10 cellular contexts compared by ENCODE assay signal in genomic region chr6:108364470-108364869, GRCh38.
"Had no signal": no experiment of that assay in that cellular context is flagged by ENCODE, and none has a peak within 500 bp of the region (broad histone marks: within the 10 kb centered on the region; RNA-seq: fewer than 3 reads in every experiment).

No MANE protein-coding gene starts in this region.

- H3K4me3 ChIP-seq: sigmoid colon had no signal

- H3K27ac ChIP-seq: sigmoid colon, upper lobe of left lung had no signal

- H3K27me3 ChIP-seq: sigmoid colon, upper lobe of left lung had no signal

- ATAC-seq: natural killer cell treated with Interleukin-12 subunit alpha and Interleukin-12 subunit beta and Interleukin-15 and Interleukin-18, amount 100 ng/mL, for 72 hours; T-helper 17 cell had no signal

- H3K36me3 ChIP-seq: sigmoid colon, upper lobe of left lung had no signal

- DNase-seq: activated CD4-positive, alpha-beta T cell treated with anti-CD3 and anti-CD28 coated beads, Interleukin-2, amount 50 U/mL, for 4 hours; activated CD4-positive, CD25-positive, alpha-beta regulatory T cell treated with anti-CD3 and anti-CD28 coated beads, Interleukin-2, amount 50 U/mL, for 72 hours; activated effector memory CD4-positive, alpha-beta T cell treated with anti-CD3 and anti-CD28 coated beads, Interleukin-2, amount 50 U/mL, for 16 hours; activated T-cell treated with anti-CD3 and anti-CD28 coated beads, Interleukin-2, amount 50 U/mL, for 24 hours; dermis blood vessel endothelial cell; sigmoid colon; stimulated activated CD4-positive, alpha-beta T cell treated with anti-CD3 and anti-CD28 coated beads, Interleukin-4, amount 100 ng/mL, for 1 hour; T-helper 17 cell; upper lobe of left lung had no signal

- H3K4me1 ChIP-seq: sigmoid colon, upper lobe of left lung had no signal

- H3K9me3 ChIP-seq: sigmoid colon, upper lobe of left lung had no signal
